8 cellular contexts compared by ENCODE assay signal in the genomic region with DNA sequence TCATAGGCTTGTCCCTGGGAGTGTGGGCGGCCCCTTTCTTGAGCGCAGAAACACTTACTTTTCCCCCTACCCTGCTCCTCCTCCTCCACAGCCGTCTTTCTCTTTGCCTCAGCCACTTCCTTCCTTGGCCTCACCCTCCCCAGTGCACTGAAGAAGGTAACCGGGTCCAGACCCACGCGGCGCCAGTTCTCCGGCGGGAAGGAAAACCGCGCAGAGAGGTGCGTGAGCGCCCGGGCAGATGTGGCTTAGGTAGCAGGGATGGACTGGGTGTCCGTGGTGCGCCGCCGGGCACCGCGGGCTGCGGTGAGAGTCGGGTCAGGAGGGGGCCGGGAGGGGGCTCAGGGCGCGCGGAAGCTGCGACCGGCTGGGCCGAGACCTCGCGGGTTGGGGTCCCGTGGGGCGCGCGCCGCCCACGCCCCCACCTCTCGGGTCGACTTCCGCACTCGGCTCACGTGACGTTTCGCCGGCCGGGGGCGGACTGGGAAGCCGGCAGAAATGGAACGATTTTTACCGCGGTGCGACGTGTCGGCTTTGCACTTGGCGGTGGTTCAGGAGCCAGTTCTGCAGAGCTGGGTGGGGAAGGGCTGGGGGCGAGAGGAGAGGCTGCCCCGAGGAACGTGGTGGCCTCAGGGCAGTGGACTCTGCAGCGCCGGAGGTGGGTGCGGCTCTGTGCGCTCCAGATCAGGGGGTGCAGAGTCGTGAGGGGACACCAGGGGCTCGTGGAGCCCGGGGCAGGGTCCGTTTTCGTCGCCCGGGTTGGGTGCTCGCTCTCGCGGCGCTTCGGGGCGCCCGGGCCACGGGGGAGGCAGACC. TPM values are rescaled to one million over a fixed set of nuclear protein-coding genes. Genes with fewer than 3 reads are reported as not detected.
DNase-seq lines count a peak whose midpoint lies in the region; ATAC-seq and TF ChIP-seq lines count a peak whose summit lies in the region.

A gene with protein sequence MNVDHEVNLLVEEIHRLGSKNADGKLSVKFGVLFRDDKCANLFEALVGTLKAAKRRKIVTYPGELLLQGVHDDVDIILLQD (plus strand): TSS at position 88 of the 812 bp plus-strand sequence. CDS start 5,416 bp downstream, outside the sequence.

- intact Hi-C loops in activated CD4-positive, alpha-beta memory T cell treated with anti-CD3 and anti-CD28 coated beads for 36 hours (cut with micrococcal nuclease): loop anchor here (1.0 to 5.0 kb wide), 9 partner anchors 41 to 377 kb away; a partner anchor contains a TSS

- CTCF ChIA-PET in activated CD4-positive, alpha-beta memory T cell treated with anti-CD3 and anti-CD28 coated beads for 36 hours (lab: Charles Lee): interaction anchor here (1.1 to 1.4 kb wide), 2 partner anchors 97 to 103 kb away, joined by 3 to 4 read pairs; no protein-coding TSS in a partner anchor

- TF ChIP-seq CTCF in AG09309 (IDR thresholded peaks at IDR 0.05; ENCODE audit: control insufficient read depth, insufficient read depth, low read depth, low read length, missing control alignments) (no peak), lung (IDR thresholded peaks at IDR 0.05; ENCODE audit: control extremely low read depth, extremely low read depth) (no peak)

- peaks cover 20% of the 10 kb centered on the region for H3K4me1 Mint-ChIP-seq in activated CD4-positive, alpha-beta memory T cell treated with anti-CD3 and anti-CD28 coated beads for 36 hours (ENCODE audit: low read depth)

- H3K9me3 ChIP-seq in ectodermal cell (ENCODE audit: control insufficient read depth, low read length) (no peaks in the 10 kb centered on the region), lung (ENCODE audit: control insufficient read depth in 2 of 2, insufficient read depth in 1 of 2, low read length in 1 of 2) (no peaks in the 10 kb centered on the region)

- H3K36me3 Mint-ChIP-seq in activated CD4-positive, alpha-beta memory T cell treated with anti-CD3 and anti-CD28 coated beads for 36 hours: peaks cover 6% of the 10 kb centered on the region

- no peaks in the 10 kb centered on the region for H3K27me3 Mint-ChIP-seq in activated CD4-positive, alpha-beta memory T cell treated with anti-CD3 and anti-CD28 coated beads for 36 hours

- WGBS in ectodermal cell, 2 experiments: 0% methylated on average over 77 of the region's 77 CpGs
- 1% methylated on average over 57 to 77 of the region's 77 CpGs for WGBS in lung, 2 donors

- no peak within 1 kb of the TSS for H3K4me3 Mint-ChIP-seq in activated CD4-positive, alpha-beta memory T cell treated with anti-CD3 and anti-CD28 coated beads for 36 hours

- no peaks in the 10 kb centered on the region for H3K9me3 Mint-ChIP-seq in activated CD4-positive, alpha-beta memory T cell treated with anti-CD3 and anti-CD28 coated beads for 36 hours

- no peaks in the 10 kb centered on the region for H3K27me3 ChIP-seq in ectodermal cell (ENCODE audit: control insufficient read depth, insufficient read depth, low read length, poor library complexity, severe bottlenecking)
- no peaks in the 10 kb centered on the region for H3K27me3 ChIP-seq in lung (ENCODE audit: control insufficient read depth, insufficient read depth)

- ATAC-seq in HG03196 (IDR thresholded peaks at IDR 0.05; ENCODE audit: unreplicated experiment) (peak; percentile 51), lung (ENCODE audit: insufficient read depth, low FRiP score) (peak; percentile 83)

- H3K4me1 ChIP-seq in ectodermal cell (ENCODE audit: control insufficient read depth, insufficient read depth, low read length) (peaks cover 9% of the 10 kb centered on the region), lung (ENCODE audit: control insufficient read depth in 2 of 2, insufficient read depth in 2 of 2, low read length in 2 of 2) (peaks cover 2 to 6% of the 10 kb centered on the region in 2 donors)

- DNase-seq in AG09309 (ENCODE audit: low read depth) (no peak), NCI-H526 (lab: John Stamatoyannopoulos, UW) (peak; percentile 37 to 78), lung (ENCODE audit: low spot score) (peak; percentile 72)
- peak; percentile 91 for DNase-seq in activated CD4-positive, alpha-beta memory T cell treated with anti-CD3 and anti-CD28 coated beads for 36 hours
- DNase-seq in stimulated activated CD4-positive, alpha-beta T cell treated with anti-CD3 and anti-CD28 coated beads, TNF-alpha, amount 100 ng/mL, for 4 hours (ENCODE audit: low read depth in 3 of 3): peak; percentile 67 to 76 (median 75)

- peaks cover 3% of the 10 kb centered on the region for H3K36me3 ChIP-seq in ectodermal cell (ENCODE audit: control insufficient read depth, insufficient read depth, low read length)
- H3K36me3 ChIP-seq in lung (ENCODE audit: control insufficient read depth in 2 of 2, insufficient read depth in 2 of 2, low read length in 2 of 2): no peaks in the 10 kb centered on the region

- H3K27ac ChIP-seq in ectodermal cell (ENCODE audit: insufficient read depth, low read depth, low read length, poor library complexity, severe bottlenecking) (peak within 1 kb of the TSS; percentile 75), lung (ENCODE audit: low read depth in 1 of 2, low read length in 1 of 2) (peak within 1 kb of the TSS; percentile 82 to 83)

- no peak within 1 kb of the TSS for H3K27ac Mint-ChIP-seq in activated CD4-positive, alpha-beta memory T cell treated with anti-CD3 and anti-CD28 coated beads for 36 hours

- H3K4me3 ChIP-seq in AG09309 (ENCODE audit: control insufficient read depth, low read depth, low read length) (peak within 1 kb of the TSS; percentile 93), ectodermal cell (ENCODE audit: insufficient read depth, low read depth, low read length) (peak within 1 kb of the TSS; percentile 96), lung (peak within 1 kb of the TSS; percentile 78)

- peak; percentile 52 for TF ChIP-seq POLR2A in GM18951 (IDR thresholded peaks at IDR 0.05; ENCODE audit: extremely low read depth, insufficient read depth, insufficient read length)

- POLR2A ChIA-PET in activated CD4-positive, alpha-beta memory T cell treated with anti-CD3 and anti-CD28 coated beads for 36 hours (lab: Charles Lee): interaction anchor here (0.9 to 2.5 kb wide), 8 partner anchors 9 to 263 kb away, joined by 3 to 10 read pairs (median 3); a partner anchor contains a TSS

- in situ Hi-C loops in GM18951 (cut with MboI; ENCODE audit: low sequenced_read_pairs, unreplicated experiment): no loop called here

RNA-seq across cellular contexts. Expression of the gene that starts here (rescaled TPM):
- total RNA-seq in activated CD4-positive, alpha-beta memory T cell treated with anti-CD3 and anti-CD28 coated beads for 36 hours: 100 to 1,000 TPM; 179 to 182 TPM
- polyA plus RNA-seq in ectodermal cell (2013, experiment 1 of 4): 160 TPM
- polyA plus RNA-seq in ectodermal cell (2013, experiment 2 of 4): 168 TPM
- 134 TPM for polyA plus RNA-seq in ectodermal cell (2013, experiment 3 of 4)
- polyA plus RNA-seq in ectodermal cell (2013, experiment 4 of 4): 148 TPM
- 10 to 100 TPM; 19.8 to 33.4 TPM for total RNA-seq in lung
- 10 to 100 TPM; 47.6 to 91.9 TPM for polyA plus RNA-seq in lung

Comparison
In these comparisons a context has a peak if more than half of its experiments do, and no peak if none do; other contexts are left out.
1. RNA of the gene that starts here (total RNA-seq): 179 to 182 TPM in activated CD4-positive, alpha-beta memory T cell treated with anti-CD3 and anti-CD28 coated beads for 36 hours; 19.8 to 33.4 TPM in lung; every median in the first group is over 4 times any median in the second.
2. Peak in every context shown above with its lines, with median percentiles within 50 percentile points of each other: H3K4me3 ChIP-seq.